Comparison of ENCODE assay signal across 12 cellular contexts in the genomic region with DNA sequence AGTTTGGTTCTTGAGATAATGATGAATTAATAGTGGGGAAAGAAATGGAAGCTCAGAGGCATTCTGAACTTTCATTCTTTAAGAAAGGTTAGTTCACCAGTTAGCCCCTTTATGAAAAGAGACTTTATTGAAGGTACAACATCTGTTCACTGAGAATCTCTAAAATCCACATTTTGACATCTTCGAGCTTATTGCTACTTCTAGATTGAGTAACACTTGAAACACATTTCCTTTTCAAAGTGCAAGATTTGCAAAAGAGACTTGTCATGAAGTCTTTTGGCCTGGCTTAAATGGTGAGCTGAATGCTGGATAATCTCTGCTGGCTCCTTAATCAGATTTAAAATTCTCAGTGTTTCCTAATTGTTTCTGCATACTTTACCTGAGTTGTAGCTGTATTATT. TPM values are rescaled to one million over a fixed set of nuclear protein-coding genes. Genes with fewer than 3 reads are reported as not detected.
DNase-seq lines count a peak whose midpoint lies in the region; ATAC-seq and TF ChIP-seq lines count a peak whose summit lies in the region.
"Had no signal": no experiment of that assay in that cellular context is flagged by ENCODE, and none has a peak within 500 bp of the region (broad histone marks: within the 10 kb centered on the region; RNA-seq: fewer than 3 reads in every experiment).

No MANE protein-coding gene starts in this region.

- no peak overlapping the region for H3K4me3 Mint-ChIP-seq in activated CD4-positive, alpha-beta T cell treated with anti-CD3 and anti-CD28 coated beads, Interleukin-2, amount 10 ng/mL, durations not matched to agents 7 days and 5 days
- H3K4me3 Mint-ChIP-seq in endothelial cell (ENCODE audit: unreplicated experiment): no peak overlapping the region
- H3K4me3 Mint-ChIP-seq in stimulated activated effector memory CD8-positive, alpha-beta T cell treated with anti-CD3 and anti-CD28 coated beads, Interleukin-12 subunit alpha, Interleukin-12 subunit beta, amount 100 ng/mL, for 72 hours: peak overlapping the region; percentile 53

- intact Hi-C loops in aorta (cut with DNase I): no loop called here

- no peaks in the 10 kb centered on the region for H3K9me3 ChIP-seq in SJSA1 (replicated peaks)
- H3K9me3 ChIP-seq in aorta (ENCODE audit: control insufficient read depth, low read length): no peaks in the 10 kb centered on the region

- POLR2A ChIA-PET in activated CD4-positive, alpha-beta T cell treated with anti-CD3 and anti-CD28 coated beads, Interleukin-2, amount 10 ng/mL, durations not matched to agents 7 days and 5 days (lab: Charles Lee): no interaction called here

- no peaks in the 10 kb centered on the region for H3K9me3 Mint-ChIP-seq in activated CD4-positive, alpha-beta T cell treated with anti-CD3 and anti-CD28 coated beads, Interleukin-2, amount 10 ng/mL, durations not matched to agents 7 days and 5 days
- H3K9me3 Mint-ChIP-seq in endothelial cell (ENCODE audit: unreplicated experiment): no peaks in the 10 kb centered on the region
- H3K9me3 Mint-ChIP-seq in stimulated activated effector memory CD8-positive, alpha-beta T cell treated with anti-CD3 and anti-CD28 coated beads, Interleukin-12 subunit alpha, Interleukin-12 subunit beta, amount 100 ng/mL, for 72 hours: no peaks in the 10 kb centered on the region

- 58 to 69% methylated on average over 1 of the region's 1 CpG for WGBS in aorta, 2 donors

- no peak for ATAC-seq in stimulated activated effector memory CD8-positive, alpha-beta T cell treated with anti-CD3 and anti-CD28 coated beads, Interleukin-12 subunit alpha, Interleukin-12 subunit beta, amount 100 ng/mL, for 72 hours
- no peak for ATAC-seq in aorta (ENCODE audit: low FRiP score)

- no peaks in the 10 kb centered on the region for H3K27me3 Mint-ChIP-seq in activated CD4-positive, alpha-beta T cell treated with anti-CD3 and anti-CD28 coated beads, Interleukin-2, amount 10 ng/mL, durations not matched to agents 7 days and 5 days
- H3K27me3 Mint-ChIP-seq in endothelial cell (ENCODE audit: unreplicated experiment): peaks cover 2% of the 10 kb centered on the region

- no peak for DNase-seq in activated CD4-positive, alpha-beta T cell treated with anti-CD3 and anti-CD28 coated beads, Interleukin-2, amount 10 ng/mL, durations not matched to agents 7 days and 5 days
- DNase-seq in activated CD4-positive, alpha-beta T cell treated with anti-CD3 and anti-CD28 coated beads for 48 hours: no peak
- DNase-seq in SJSA1 (ENCODE audit: low read depth in 1 of 2, low spot score in 2 of 2) (no peak), endothelial cell (ENCODE audit: low spot score) (no peak), SW 1271 (lab: John Stamatoyannopoulos, UW) (no peak), aorta (no peak), HCEC 1CT (no peak)
- no peak for DNase-seq in stimulated activated effector memory CD8-positive, alpha-beta T cell treated with anti-CD3 and anti-CD28 coated beads, Interleukin-12 subunit alpha, Interleukin-12 subunit beta, amount 100 ng/mL, for 72 hours (ENCODE audit: low spot score in 2 of 2)
- DNase-seq: NCI-H1694; NK-92 treated with Interleukin-12 subunit alpha and Interleukin-12 subunit beta, amount 100 ng/mL, for 24 hours; stimulated activated CD4-positive, alpha-beta T cell treated with anti-CD3 and anti-CD28 coated beads, Interleukin-4, amount 100 ng/mL, for 24 hours; substantia nigra had no signal

- H3K4me1 ChIP-seq in SJSA1 (replicated peaks): peaks cover 68% of the 10 kb centered on the region
- H3K4me1 ChIP-seq in aorta (ENCODE audit: control insufficient read depth in 1 of 2, insufficient read depth in 2 of 2, low read length in 2 of 2): no peaks in the 10 kb centered on the region

- H3K27ac ChIP-seq in SJSA1 (peak overlapping the region; percentile 88; the same call in 1 of the 2 replicates), aorta (ENCODE audit: low read depth in 1 of 2, low read length in 2 of 2) (no peak overlapping the region)

- H3K27ac Mint-ChIP-seq in activated CD4-positive, alpha-beta T cell treated with anti-CD3 and anti-CD28 coated beads, Interleukin-2, amount 10 ng/mL, durations not matched to agents 7 days and 5 days: peak overlapping the region; percentile 82
- peak overlapping the region; percentile 81 for H3K27ac Mint-ChIP-seq in endothelial cell (ENCODE audit: unreplicated experiment)
- H3K27ac Mint-ChIP-seq in stimulated activated effector memory CD8-positive, alpha-beta T cell treated with anti-CD3 and anti-CD28 coated beads, Interleukin-12 subunit alpha, Interleukin-12 subunit beta, amount 100 ng/mL, for 72 hours: peak overlapping the region; percentile 67

- peaks cover 39% of the 10 kb centered on the region for H3K36me3 Mint-ChIP-seq in activated CD4-positive, alpha-beta T cell treated with anti-CD3 and anti-CD28 coated beads, Interleukin-2, amount 10 ng/mL, durations not matched to agents 7 days and 5 days (ENCODE audit: low read depth)
- H3K36me3 Mint-ChIP-seq in endothelial cell (ENCODE audit: low read depth, unreplicated experiment): peaks cover 4% of the 10 kb centered on the region
- H3K36me3 Mint-ChIP-seq in stimulated activated effector memory CD8-positive, alpha-beta T cell treated with anti-CD3 and anti-CD28 coated beads, Interleukin-12 subunit alpha, Interleukin-12 subunit beta, amount 100 ng/mL, for 72 hours: peaks cover 61% of the 10 kb centered on the region

- CTCF ChIA-PET in activated CD4-positive, alpha-beta T cell treated with anti-CD3 and anti-CD28 coated beads, Interleukin-2, amount 10 ng/mL, durations not matched to agents 7 days and 5 days (lab: Charles Lee): interaction anchor here (0.6 to 3.4 kb wide), 6 partner anchors 9 to 181 kb away, joined by 3 to 9 read pairs (median 4); no protein-coding TSS in a partner anchor

- no peak overlapping the region for H3K4me3 ChIP-seq in SJSA1
- H3K4me3 ChIP-seq in aorta (ENCODE audit: low read length in 2 of 2): no peak overlapping the region

- H3K36me3 ChIP-seq in SJSA1 (no peaks in the 10 kb centered on the region), aorta (ENCODE audit: control insufficient read depth in 1 of 2, insufficient read depth in 2 of 2, low read length in 1 of 2) (no peaks in the 10 kb centered on the region)

- TF ChIP-seq CTCF in endothelial cell (IDR thresholded peaks at IDR 0.05; ENCODE audit: unreplicated experiment): no peak

- H3K27me3 ChIP-seq in SJSA1 (replicated peaks): no peaks in the 10 kb centered on the region
- H3K27me3 ChIP-seq in aorta (ENCODE audit: control insufficient read depth in 1 of 2, insufficient read depth in 2 of 2, low read length in 1 of 2): no peaks in the 10 kb centered on the region

- peaks cover 69% of the 10 kb centered on the region for H3K4me1 Mint-ChIP-seq in activated CD4-positive, alpha-beta T cell treated with anti-CD3 and anti-CD28 coated beads, Interleukin-2, amount 10 ng/mL, durations not matched to agents 7 days and 5 days
- peaks cover 50% of the 10 kb centered on the region for H3K4me1 Mint-ChIP-seq in endothelial cell (ENCODE audit: unreplicated experiment)
- H3K4me1 Mint-ChIP-seq in stimulated activated effector memory CD8-positive, alpha-beta T cell treated with anti-CD3 and anti-CD28 coated beads, Interleukin-12 subunit alpha, Interleukin-12 subunit beta, amount 100 ng/mL, for 72 hours: peaks cover 69% of the 10 kb centered on the region

RNA-seq across cellular contexts. Expression of gene RAB8B, which starts 42.3 kb away (rescaled TPM):
- 100 to 1,000 TPM; 115 to 150 TPM for total RNA-seq in activated CD4-positive, alpha-beta T cell treated with anti-CD3 and anti-CD28 coated beads, Interleukin-2, amount 10 ng/mL, durations not matched to agents 7 days and 5 days
- 66.8 and 75.1 TPM in 2 replicates for total RNA-seq in SJSA1 (2014; rRNA removed; shearing (Covaris generic))
- total RNA-seq in endothelial cell (ENCODE audit: unreplicated experiment) (92.9 TPM), aorta (10 to 100 TPM; 40.6 to 47.9 TPM)
- 10 to 100 TPM; 14.8 to 18.7 TPM for polyA plus RNA-seq in aorta

RNA-seq across cellular contexts. Expression of gene APH1B, which starts 45.7 kb away (rescaled TPM):
- 1 to 10 TPM; 7.3 to 9.1 TPM for total RNA-seq in activated CD4-positive, alpha-beta T cell treated with anti-CD3 and anti-CD28 coated beads, Interleukin-2, amount 10 ng/mL, durations not matched to agents 7 days and 5 days
- total RNA-seq in SJSA1 (2014; rRNA removed; shearing (Covaris generic)): 24.1 and 26.8 TPM in 2 replicates
- 26.3 TPM for total RNA-seq in endothelial cell (ENCODE audit: unreplicated experiment)
- total RNA-seq in aorta: 10 to 100 TPM; 24.1 to 28.4 TPM
- 10 to 100 TPM in 1 of 2 donors, 1 to 10 TPM in 1; 3.0 to 13.4 TPM for polyA plus RNA-seq in aorta
